ENCODE assay signal across 19 cellular contexts in genomic region chrX:136047969-136048368, GRCh38.
A peak's percentile ranks its signal among the peaks of the same experiment; 100 is the strongest.
DNase-seq lines count a peak whose midpoint lies in the region; TF ChIP-seq lines count a peak whose summit lies in the region.
"Had no signal": no experiment of that assay in that cellular context is flagged by ENCODE, and none has a peak within 500 bp of the region (broad histone marks: within the 10 kb centered on the region; RNA-seq: fewer than 3 reads in every experiment).

No MANE protein-coding gene starts in this region.

- H3K4me1 ChIP-seq in ACC112 (ENCODE audit: control insufficient read depth, insufficient read depth, low read length, unreplicated experiment): peaks cover 24% of the 10 kb centered on the region
- no peaks in the 10 kb centered on the region for H3K4me1 ChIP-seq in H9 (ENCODE audit: insufficient read depth, low read length)
- H3K4me1 ChIP-seq: BLaER1, colonic mucosa, left lung, right lobe of liver, SJSA1 had no signal

- H3K9ac ChIP-seq in H9 (ENCODE audit: extremely low read depth, insufficient read length, low read length): no peak overlapping the region
- H3K9ac ChIP-seq: BLaER1 had no signal

- no peak for TF ChIP-seq CTCF in brain microvascular endothelial cell (IDR thresholded peaks at IDR 0.05; ENCODE audit: low read depth, low read length, missing control alignments)
- no peak for TF ChIP-seq CTCF in osteocyte (IDR thresholded peaks at IDR 0.05)
- no peak for TF ChIP-seq CTCF in H9 (conservative IDR thresholded peaks at IDR 0.05)

- H2BK15ac ChIP-seq in H9 (ENCODE audit: low read depth, low read length): no peak overlapping the region

- H3K23ac ChIP-seq in H9 (ENCODE audit: insufficient read length, low read depth, low read length): no peak overlapping the region

- H2BK12ac ChIP-seq in H9 (ENCODE audit: insufficient read length, low read depth, low read length): no peak overlapping the region

- DNase-seq in MG63 (peak; percentile 31), brain microvascular endothelial cell (peak; percentile 25), osteocyte (ENCODE audit: extremely low spot score, unreplicated experiment) (peak; percentile 48), H9 (no peak), SHP77 treated with DMSO at 0.1 percent for 48 hours (lab: John Stamatoyannopoulos, UW) (no peak)
- no peak for DNase-seq in stimulated activated CD4-positive, alpha-beta T cell treated with anti-CD3 and anti-CD28 coated beads, Interleukin-4, amount 100 ng/mL, for 24 hours
- no peak for DNase-seq in stimulated activated CD4-positive, alpha-beta T cell treated with anti-CD3 and anti-CD28 coated beads, Interleukin-15, amount 100 ng/mL, for 24 hours
- DNase-seq: activated CD8-positive, alpha-beta memory T cell treated with anti-CD3 and anti-CD28 coated beads, Interleukin-2, amount 10 ng/mL, durations not matched to agents 7 days and 5 days; colonic mucosa; left lung; NCI-H1092 treated with DMSO at 0.1 percent for 48 hours; NCI-H526 treated with DMSO at 0.1 percent for 48 hours; right lobe of liver; stimulated activated CD4-positive, alpha-beta T cell treated with anti-CD3 and anti-CD28 coated beads, Interleukin-4, amount 100 ng/mL, for 4 hours had no signal

- no peaks in the 10 kb centered on the region for H4K20me1 ChIP-seq in H9 (ENCODE audit: control insufficient read depth, insufficient read depth, insufficient read length)

- H3K27me3 Mint-ChIP-seq in osteocyte (ENCODE audit: unreplicated experiment) (no peaks in the 10 kb centered on the region), H9 (ENCODE audit: low read depth) (no peaks in the 10 kb centered on the region; the same call in none of the 2 replicates)
- H3K27me3 Mint-ChIP-seq: activated CD8-positive, alpha-beta memory T cell treated with anti-CD3 and anti-CD28 coated beads, Interleukin-2, amount 10 ng/mL, durations not matched to agents 7 days and 5 days had no signal

- H3K4me3 ChIP-seq in ACC112 (ENCODE audit: low read depth, low read length): no peak overlapping the region
- no peak overlapping the region for H3K4me3 ChIP-seq in MG63
- no peak overlapping the region for H3K4me3 ChIP-seq in brain microvascular endothelial cell (ENCODE audit: low read depth, low read length)
- H3K4me3 ChIP-seq: BLaER1, colonic mucosa, left lung, right lobe of liver, SJSA1 had no signal

- in situ Hi-C loops in brain microvascular endothelial cell (cut with HindIII; ENCODE audit: low pct_ligation_motif_present, low sequenced_read_pairs): no loop called here

- H2BK5ac ChIP-seq in H9 (ENCODE audit: insufficient read length, low read length): no peak overlapping the region

- no peaks in the 10 kb centered on the region for H3K23me2 ChIP-seq in H9 (ENCODE audit: insufficient read length, low read depth, low read length, poor library complexity, severe bottlenecking)

- H2BK20ac ChIP-seq in H9 (ENCODE audit: low read depth, low read length, poor library complexity, severe bottlenecking): no peak overlapping the region

- no CpG with 5 or more reads among the region's 4 CpGs for WGBS in H9 (ENCODE audit: extremely low coverage, insufficient read length, low lambda C conversion rate)

- H2AFZ ChIP-seq in ACC112 (ENCODE audit: low read length, unreplicated experiment) (no peak overlapping the region), H9 (ENCODE audit: low read length) (no peak overlapping the region)

- H3K36me3 Mint-ChIP-seq in osteocyte (ENCODE audit: unreplicated experiment) (peaks cover 4% of the 10 kb centered on the region), H9 (ENCODE audit: insufficient read depth in 1 of 3, low read depth in 3 of 3) (peaks cover 9 to 20% (median 11%) of the 10 kb centered on the region in 3 experiments)

- peak overlapping the region; percentile 93 for H3K27ac Mint-ChIP-seq in osteocyte (ENCODE audit: unreplicated experiment)
- H3K27ac Mint-ChIP-seq in H9: no peak overlapping the region; a peak in 1 of 7 replicates
- H3K27ac Mint-ChIP-seq: activated CD8-positive, alpha-beta memory T cell treated with anti-CD3 and anti-CD28 coated beads, Interleukin-2, amount 10 ng/mL, durations not matched to agents 7 days and 5 days had no signal

- H3K4me3 Mint-ChIP-seq in osteocyte (ENCODE audit: unreplicated experiment): no peak overlapping the region
- no peak overlapping the region for H3K4me3 Mint-ChIP-seq in H9
- H3K4me3 Mint-ChIP-seq: activated CD8-positive, alpha-beta memory T cell treated with anti-CD3 and anti-CD28 coated beads, Interleukin-2, amount 10 ng/mL, durations not matched to agents 7 days and 5 days had no signal

- H3K4me1 Mint-ChIP-seq in osteocyte (ENCODE audit: unreplicated experiment) (peaks cover 49% of the 10 kb centered on the region), H9 (peaks cover 16 to 25% of the 10 kb centered on the region in 2 experiments)
- H3K4me1 Mint-ChIP-seq: activated CD8-positive, alpha-beta memory T cell treated with anti-CD3 and anti-CD28 coated beads, Interleukin-2, amount 10 ng/mL, durations not matched to agents 7 days and 5 days had no signal

- no peak overlapping the region for H3T11ph ChIP-seq in H9 (ENCODE audit: low read length)

- no peak overlapping the region for H3K56ac ChIP-seq in H9 (ENCODE audit: insufficient read length, low read depth, low read length)

- H4K5ac ChIP-seq in H9 (ENCODE audit: insufficient read length, low read depth, low read length): no peak overlapping the region

- no peak overlapping the region for H2BK120ac ChIP-seq in H9 (ENCODE audit: low read depth, low read length, poor library complexity, severe bottlenecking)

- H3K4me2 ChIP-seq in H9 (ENCODE audit: insufficient read depth, insufficient read length, low read length): no peak overlapping the region
- H3K4me2 ChIP-seq: BLaER1 had no signal

- H3K14ac ChIP-seq in H9 (ENCODE audit: insufficient read depth, low read length): no peak overlapping the region

- H4K8ac ChIP-seq in H9 (replicated peaks; ENCODE audit: insufficient read length, low read depth, low read length): no peak overlapping the region

- H3K36me3 ChIP-seq in ACC112 (ENCODE audit: insufficient read depth, low read length) (no peaks in the 10 kb centered on the region), MG63 (no peaks in the 10 kb centered on the region), brain microvascular endothelial cell (replicated peaks) (no peaks in the 10 kb centered on the region)
- H3K36me3 ChIP-seq: colonic mucosa, left lung, right lobe of liver, SJSA1 had no signal

- H3K18ac ChIP-seq in H9 (ENCODE audit: insufficient read length, low read depth, low read length): no peak overlapping the region

- H3K9me3 ChIP-seq in MG63: no peaks in the 10 kb centered on the region
- H3K9me3 ChIP-seq in H9 (ENCODE audit: control insufficient read depth, low read depth, low read length): peaks cover 39% of the 10 kb centered on the region
- H3K9me3 ChIP-seq: BLaER1, colonic mucosa, left lung, neutrophil, right lobe of liver, SJSA1 had no signal

- H2AK5ac ChIP-seq in H9 (ENCODE audit: insufficient read length, low read length): no peak overlapping the region

- H3K9me3 Mint-ChIP-seq in osteocyte (ENCODE audit: unreplicated experiment) (peaks cover 12% of the 10 kb centered on the region), H9 (peaks cover 68 to 74% of the 10 kb centered on the region in 2 experiments)

- no peaks in the 10 kb centered on the region for H3K79me1 ChIP-seq in H9 (ENCODE audit: insufficient read depth, low read depth, low read length, poor library complexity, severe bottlenecking)

- peak overlapping the region; percentile 24; the same call in 1 of the 2 replicates for H3K27ac ChIP-seq in ACC112 (ENCODE audit: low read depth, low read length)
- no peak overlapping the region for H3K27ac ChIP-seq in brain microvascular endothelial cell
- no peak overlapping the region for H3K27ac ChIP-seq in H9 (ENCODE audit: insufficient read length, low read depth, low read length)
- H3K27ac ChIP-seq: 22Rv1, BLaER1, colonic mucosa, left lung, neutrophil, right lobe of liver, SJSA1 had no signal

- H3K79me2 ChIP-seq in ACC112 (ENCODE audit: control insufficient read depth, insufficient read depth, low read length, unreplicated experiment): no peaks in the 10 kb centered on the region
- H3K79me2 ChIP-seq in H9 (ENCODE audit: insufficient read depth, low read length): no peaks in the 10 kb centered on the region

- no peak overlapping the region for H4K91ac ChIP-seq in H9 (ENCODE audit: insufficient read length, low read depth, low read length)

- no peak overlapping the region for H3K4ac ChIP-seq in H9 (ENCODE audit: low read depth, low read length)

- no peaks in the 10 kb centered on the region for H3K27me3 ChIP-seq in ACC112 (ENCODE audit: insufficient read depth, low read length)
- H3K27me3 ChIP-seq in MG63: no peaks in the 10 kb centered on the region
- H3K27me3 ChIP-seq in brain microvascular endothelial cell (replicated peaks): no peaks in the 10 kb centered on the region
- no peaks in the 10 kb centered on the region for H3K27me3 ChIP-seq in H9 (ENCODE audit: insufficient read depth, low read length)
- H3K27me3 ChIP-seq: colonic mucosa, neutrophil, right lobe of liver, SJSA1 had no signal

Comparison
In these comparisons a context has a peak if more than half of its experiments do, and no peak if none do; other contexts are left out.
1. DNase-seq: peak in MG63 (single experiment), brain microvascular endothelial cell (single experiment) and osteocyte (single experiment); none in stimulated activated CD4-positive, alpha-beta T cell treated with anti-CD3 and anti-CD28 coated beads, Interleukin-4, amount 100 ng/mL, for 24 hours (single experiment), H9 (single experiment), SHP77 treated with DMSO at 0.1 percent for 48 hours (single experiment) and stimulated activated CD4-positive, alpha-beta T cell treated with anti-CD3 and anti-CD28 coated beads, Interleukin-15, amount 100 ng/mL, for 24 hours (single experiment).